Comparison of ENCODE assay signal across 1 cellular context in the genomic region with DNA sequence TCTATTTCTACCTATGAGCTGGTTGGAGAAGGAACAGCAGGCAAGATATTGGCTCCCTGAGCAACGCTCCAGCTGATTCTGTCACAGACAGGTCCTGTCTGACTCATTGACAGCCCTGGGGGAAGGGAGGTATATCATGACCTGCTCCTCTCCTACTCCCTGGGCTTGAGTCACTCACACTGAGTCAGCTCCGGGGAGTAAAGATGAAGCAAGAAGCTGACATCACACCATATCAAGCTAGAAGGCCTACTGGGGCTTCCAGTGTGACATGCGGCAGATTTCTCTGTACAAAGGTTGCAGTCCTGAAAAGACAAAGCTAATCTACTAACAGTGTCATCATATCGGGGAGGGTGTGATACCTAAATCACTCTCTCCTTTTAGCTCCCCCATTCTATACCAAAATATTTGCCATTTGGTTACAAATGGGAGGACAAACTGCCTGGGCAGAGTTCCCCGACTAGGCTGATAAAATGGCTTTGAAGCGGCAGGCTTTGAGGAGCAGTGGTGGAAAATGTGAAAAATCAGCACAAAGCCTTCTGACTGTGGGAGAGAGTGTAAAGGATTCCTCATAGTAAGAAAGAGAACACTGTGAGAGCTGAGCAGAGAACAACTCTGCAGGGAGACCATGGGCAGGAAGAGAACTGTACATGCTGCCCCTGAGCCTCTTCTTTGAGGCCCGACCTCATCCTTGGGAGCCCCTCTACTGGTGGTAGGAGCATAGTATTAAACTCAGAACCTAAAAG.
TF ChIP-seq lines count a peak whose summit lies in the region.

No MANE protein-coding gene starts in this region.

TF ChIP-seq in K562, 482 proteins besides CTCF, POLR2A, EP300 and RAD21 (continued from another document):
- no peak for TF ChIP-seq SRSF1 (IDR thresholded peaks at IDR 0.05; ENCODE audit: low read depth, low read length)
- peak; percentile 86 for TF ChIP-seq NCOA1 (IDR thresholded peaks at IDR 0.05; ENCODE audit: low read depth)
- peak; percentile 92; the same call in 1 of the 2 replicates for TF ChIP-seq NBN (IDR thresholded peaks at IDR 0.05; ENCODE audit: low read depth)
- TF ChIP-seq EHMT2 (IDR thresholded peaks at IDR 0.05): peak; percentile 69
- no peak; the same call in 1 of the 2 replicates for TF ChIP-seq HCFC1 (IDR thresholded peaks at IDR 0.05; ENCODE audit: low read depth, low read length)
- no peak for TF ChIP-seq HDAC6 (IDR thresholded peaks at IDR 0.05; ENCODE audit: low read depth, low read length)
- peak; percentile 96 for TF ChIP-seq ZNF589 (CRISPR knock-in tag; IDR thresholded peaks at IDR 0.05; ENCODE audit: low read depth)
- TF ChIP-seq, protein P1, sequence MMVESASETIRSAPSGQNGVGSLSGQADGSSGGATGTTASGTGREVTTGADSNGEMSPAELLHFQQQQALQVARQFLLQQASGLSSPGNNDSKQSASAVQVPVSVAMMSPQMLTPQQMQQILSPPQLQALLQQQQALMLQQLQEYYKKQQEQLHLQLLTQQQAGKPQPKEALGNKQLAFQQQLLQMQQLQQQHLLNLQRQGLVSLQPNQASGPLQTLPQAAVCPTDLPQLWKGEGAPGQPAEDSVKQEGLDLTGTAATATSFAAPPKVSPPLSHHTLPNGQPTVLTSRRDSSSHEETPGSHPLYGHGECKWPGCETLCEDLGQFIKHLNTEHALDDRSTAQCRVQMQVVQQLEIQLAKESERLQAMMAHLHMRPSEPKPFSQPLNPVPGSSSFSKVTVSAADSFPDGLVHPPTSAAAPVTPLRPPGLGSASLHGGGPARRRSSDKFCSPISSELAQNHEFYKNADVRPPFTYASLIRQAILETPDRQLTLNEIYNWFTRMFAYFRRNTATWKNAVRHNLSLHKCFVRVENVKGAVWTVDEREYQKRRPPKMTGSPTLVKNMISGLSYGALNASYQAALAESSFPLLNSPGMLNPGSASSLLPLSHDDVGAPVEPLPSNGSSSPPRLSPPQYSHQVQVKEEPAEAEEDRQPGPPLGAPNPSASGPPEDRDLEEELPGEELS (CRISPR knock-in tag; IDR thresholded peaks at IDR 0.05; ENCODE audit: borderline replicate concordance): 0 out of 2 replicates have a peak, but pooled peaks have one; percentile 66
- TF ChIP-seq ETV5 (CRISPR knock-in tag; IDR thresholded peaks at IDR 0.05; ENCODE audit: low read depth): peak; percentile 82
- TF ChIP-seq ETS1 (conservative IDR thresholded peaks at IDR 0.05; ENCODE audit: control insufficient read depth, low read depth, low read length): peak; percentile 28; the same call in 1 of the 2 replicates
- TF ChIP-seq, protein P2, sequence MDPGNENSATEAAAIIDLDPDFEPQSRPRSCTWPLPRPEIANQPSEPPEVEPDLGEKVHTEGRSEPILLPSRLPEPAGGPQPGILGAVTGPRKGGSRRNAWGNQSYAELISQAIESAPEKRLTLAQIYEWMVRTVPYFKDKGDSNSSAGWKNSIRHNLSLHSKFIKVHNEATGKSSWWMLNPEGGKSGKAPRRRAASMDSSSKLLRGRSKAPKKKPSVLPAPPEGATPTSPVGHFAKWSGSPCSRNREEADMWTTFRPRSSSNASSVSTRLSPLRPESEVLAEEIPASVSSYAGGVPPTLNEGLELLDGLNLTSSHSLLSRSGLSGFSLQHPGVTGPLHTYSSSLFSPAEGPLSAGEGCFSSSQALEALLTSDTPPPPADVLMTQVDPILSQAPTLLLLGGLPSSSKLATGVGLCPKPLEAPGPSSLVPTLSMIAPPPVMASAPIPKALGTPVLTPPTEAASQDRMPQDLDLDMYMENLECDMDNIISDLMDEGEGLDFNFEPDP (CRISPR knock-in tag; IDR thresholded peaks at IDR 0.05): no peak
- TF ChIP-seq FOS (IDR thresholded peaks at IDR 0.05; ENCODE audit: extremely low read depth, insufficient read length): peak; percentile 83
- no peak for TF ChIP-seq ZNF239 (CRISPR knock-in tag; IDR thresholded peaks at IDR 0.05)
- peak; percentile 100 for TF ChIP-seq JUN (IDR thresholded peaks at IDR 0.05; ENCODE audit: borderline replicate concordance, low read depth, low read length)
- peak; percentile 99; the same call in 1 of the 2 replicates for TF ChIP-seq JUN (CRISPR knock-in tag; IDR thresholded peaks at IDR 0.05; ENCODE audit: borderline replicate concordance)
- TF ChIP-seq TEAD4 (IDR thresholded peaks at IDR 0.05; ENCODE audit: low read length): peak; percentile 53
- no peak for TF ChIP-seq TEAD4 (CRISPR knock-in tag; IDR thresholded peaks at IDR 0.05; ENCODE audit: borderline replicate concordance)
- no peak for TF ChIP-seq OTX1 (CRISPR knock-in tag; IDR thresholded peaks at IDR 0.05)
- no peak for TF ChIP-seq PTTG1 (tag; IDR thresholded peaks at IDR 0.05; ENCODE audit: low read depth)
- TF ChIP-seq ZNF140 (CRISPR knock-in tag; IDR thresholded peaks at IDR 0.05): no peak
- TF ChIP-seq ILF3 (IDR thresholded peaks at IDR 0.05; ENCODE audit: borderline replicate concordance): no peak
- no peak for TF ChIP-seq CHD1 (IDR thresholded peaks at IDR 0.05; ENCODE audit: low read length)
- no peak for TF ChIP-seq ZBTB1 (CRISPR knock-in tag; IDR thresholded peaks at IDR 0.05; ENCODE audit: borderline replicate concordance, low read depth)
- TF ChIP-seq CEBPG (CRISPR knock-in tag; IDR thresholded peaks at IDR 0.05): peak; percentile 100
- TF ChIP-seq CEBPG (tag; conservative IDR thresholded peaks at IDR 0.05 in 1 of 2, IDR thresholded peaks at IDR 0.05 in 1 of 2): peak; percentile 98 to 99
- no peak for TF ChIP-seq HBP1 (CRISPR knock-in tag; IDR thresholded peaks at IDR 0.05)
- TF ChIP-seq ZNF165 (CRISPR knock-in tag; IDR thresholded peaks at IDR 0.05; ENCODE audit: borderline replicate concordance): 0 out of 2 replicates have a peak, but pooled peaks have one; percentile 34
- TF ChIP-seq STAT5B (CRISPR knock-in tag; IDR thresholded peaks at IDR 0.05): no peak
- TF ChIP-seq ZC3H11A (IDR thresholded peaks at IDR 0.05; ENCODE audit: low read depth, low read length): no peak
- no peak for TF ChIP-seq GTF2A2 (tag; IDR thresholded peaks at IDR 0.05)
- TF ChIP-seq FOXK2 (conservative IDR thresholded peaks at IDR 0.05 in 1 of 2, IDR thresholded peaks at IDR 0.05 in 1 of 2; ENCODE audit: low read depth in 2 of 2): peak; percentile 65 to 69; a peak in 2 of 4 replicates
- peak; percentile 95 for TF ChIP-seq NEUROD1 (IDR thresholded peaks at IDR 0.05; ENCODE audit: borderline replicate concordance, low read depth, low read length, partially characterized antibody)
- peak; percentile 100 for TF ChIP-seq JUND (IDR thresholded peaks at IDR 0.05; ENCODE audit: borderline replicate concordance, low read depth, low read length)
- TF ChIP-seq JUND (tag; IDR thresholded peaks at IDR 0.05; ENCODE audit: borderline replicate concordance, low read depth, low read length): peak; percentile 100
- TF ChIP-seq E2F8 (IDR thresholded peaks at IDR 0.05; ENCODE audit: low read depth, partially characterized antibody): peak; percentile 70
- TF ChIP-seq DNMT1 (IDR thresholded peaks at IDR 0.05): no peak
- peak; percentile 91 for TF ChIP-seq IRF9 (tag; IDR thresholded peaks at IDR 0.05)
- TF ChIP-seq SIN3A (IDR thresholded peaks at IDR 0.05; ENCODE audit: borderline replicate concordance in 2 of 2, control insufficient read depth in 1 of 2, low read depth in 2 of 2, low read length in 2 of 2): peak; percentile 98 to 99
- peak; percentile 94 for TF ChIP-seq RNF2 (IDR thresholded peaks at IDR 0.05)
- 0 out of 2 replicates have a peak, but pooled peaks have one; percentile 42 for TF ChIP-seq DDX20 (tag; IDR thresholded peaks at IDR 0.05; ENCODE audit: low read depth)
- no peak for TF ChIP-seq ZNF431 (CRISPR knock-in tag; IDR thresholded peaks at IDR 0.05)
- TF ChIP-seq ZNF778 (CRISPR knock-in tag; IDR thresholded peaks at IDR 0.05): no peak
